ENCODE assay signal across 1 cellular context in the genomic region with DNA sequence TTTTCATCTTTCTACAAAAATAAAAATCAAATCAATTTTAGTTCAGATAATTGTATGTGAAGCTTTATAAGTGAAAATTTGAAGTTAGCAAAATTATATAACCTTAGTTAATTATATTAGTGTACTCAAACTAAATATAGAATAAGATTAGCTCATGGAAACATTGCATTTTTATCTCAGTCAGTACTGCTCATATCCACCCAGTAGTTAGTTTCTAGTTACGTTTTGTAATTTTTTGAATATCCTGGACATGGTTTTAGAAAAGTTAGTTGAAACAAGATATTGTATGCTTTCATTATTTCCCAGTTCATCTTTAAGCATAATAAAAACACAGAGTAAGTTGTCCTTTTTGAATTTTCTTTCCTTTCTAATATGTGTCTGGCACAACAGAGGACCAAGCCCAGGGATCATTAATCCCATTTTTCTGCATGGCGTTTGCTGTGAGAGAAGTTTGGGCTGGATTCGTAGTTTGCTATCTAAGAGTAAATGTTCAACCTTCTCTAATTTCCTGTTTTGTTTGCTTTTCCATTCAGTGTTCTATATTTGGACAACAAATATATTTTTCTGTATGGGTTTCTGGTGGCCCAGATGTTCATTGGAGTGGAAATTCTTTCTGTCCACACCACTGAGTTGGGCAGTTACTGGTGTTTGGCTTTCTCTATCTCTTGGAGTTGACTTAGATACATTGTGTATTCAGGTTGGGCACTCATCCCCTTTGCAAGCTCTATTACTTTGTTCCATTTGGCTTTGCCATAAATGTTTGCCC.
TF ChIP-seq lines count a peak whose summit lies in the region.

No MANE protein-coding gene starts in this region.

TF ChIP-seq in HepG2, 621 proteins besides CTCF, POLR2A, EP300 and RAD21 (continues in another document):
- TF ChIP-seq ZNF441 (CRISPR knock-in tag; IDR thresholded peaks at IDR 0.05; ENCODE audit: borderline replicate concordance) (no peak), GTF2F1 (IDR thresholded peaks at IDR 0.05; ENCODE audit: low read length) (no peak), TBX3 (IDR thresholded peaks at IDR 0.05; ENCODE audit: borderline replicate concordance) (no peak), E2F2 (CRISPR knock-in tag; IDR thresholded peaks at IDR 0.05; ENCODE audit: borderline replicate concordance) (no peak), ZMYM3 (CRISPR knock-in tag; IDR thresholded peaks at IDR 0.05) (no peak), SSRP1 (CRISPR knock-in tag; IDR thresholded peaks at IDR 0.05) (no peak), DNMT1 (CRISPR knock-in tag; IDR thresholded peaks at IDR 0.05) (no peak), SAP130 (CRISPR knock-in tag; IDR thresholded peaks at IDR 0.05; ENCODE audit: low read depth) (0 out of 2 replicates have a peak, but pooled peaks have one; percentile 32), ZNF275 (CRISPR knock-in tag; IDR thresholded peaks at IDR 0.05; ENCODE audit: borderline replicate concordance) (no peak), PCBP2 (optimal IDR thresholded peaks at IDR 0.05; ENCODE audit: low read depth, low read length, poor library complexity, severe bottlenecking) (no peak), ARNT (IDR thresholded peaks at IDR 0.05) (no peak), PRMT3 (CRISPR knock-in tag; IDR thresholded peaks at IDR 0.05; ENCODE audit: borderline replicate concordance, low read depth) (no peak), ELK4 (CRISPR knock-in tag; IDR thresholded peaks at IDR 0.05; ENCODE audit: borderline replicate concordance) (no peak), TFE3 (CRISPR knock-in tag; IDR thresholded peaks at IDR 0.05) (no peak), ZBTB7A (CRISPR knock-in tag; IDR thresholded peaks at IDR 0.05) (no peak), NFKB2 (CRISPR knock-in tag; IDR thresholded peaks at IDR 0.05; ENCODE audit: borderline replicate concordance) (no peak), ZNF788 (CRISPR knock-in tag; IDR thresholded peaks at IDR 0.05; ENCODE audit: borderline replicate concordance) (no peak), ZNF230 (CRISPR knock-in tag; IDR thresholded peaks at IDR 0.05) (no peak), KAT7 (CRISPR knock-in tag; IDR thresholded peaks at IDR 0.05; ENCODE audit: borderline replicate concordance) (no peak), HDAC6 (IDR thresholded peaks at IDR 0.05; ENCODE audit: low read depth, low read length) (no peak), HOXA9 (CRISPR knock-in tag; IDR thresholded peaks at IDR 0.05; ENCODE audit: borderline replicate concordance) (no peak), PHF8 (CRISPR knock-in tag; IDR thresholded peaks at IDR 0.05) (no peak), SIX1 (CRISPR knock-in tag; IDR thresholded peaks at IDR 0.05; ENCODE audit: borderline replicate concordance) (peak; percentile 67; the same call in 1 of the 2 replicates), ZNF431 (CRISPR knock-in tag; IDR thresholded peaks at IDR 0.05; ENCODE audit: borderline replicate concordance, low read depth) (no peak), ZFP90 (CRISPR knock-in tag; IDR thresholded peaks at IDR 0.05; ENCODE audit: borderline replicate concordance) (no peak), ZNF589 (CRISPR knock-in tag; conservative IDR thresholded peaks at IDR 0.05) (no peak), ATAD3A (CRISPR knock-in tag; IDR thresholded peaks at IDR 0.05) (no peak), ZMYM4 (CRISPR knock-in tag; IDR thresholded peaks at IDR 0.05) (no peak), ZSCAN25 (CRISPR knock-in tag; IDR thresholded peaks at IDR 0.05) (no peak), ZFP36L2 (CRISPR knock-in tag; IDR thresholded peaks at IDR 0.05) (no peak), MEF2D (CRISPR knock-in tag; IDR thresholded peaks at IDR 0.05) (peak; percentile 74), MED1 (CRISPR knock-in tag; IDR thresholded peaks at IDR 0.05) (0 out of 2 replicates have a peak, but pooled peaks have one; percentile 16), HOXD1 (CRISPR knock-in tag; IDR thresholded peaks at IDR 0.05) (no peak), FOXK1 (CRISPR knock-in tag; IDR thresholded peaks at IDR 0.05; ENCODE audit: borderline replicate concordance, low read depth) (no peak), BORCS8-MEF2B (CRISPR knock-in tag; IDR thresholded peaks at IDR 0.05) (no peak), ZSCAN20 (CRISPR knock-in tag; IDR thresholded peaks at IDR 0.05; ENCODE audit: borderline replicate concordance) (no peak), MIER2 (CRISPR knock-in tag; IDR thresholded peaks at IDR 0.05) (no peak), ZNF687 (CRISPR knock-in tag; IDR thresholded peaks at IDR 0.05) (no peak), ZBTB37 (CRISPR knock-in tag; IDR thresholded peaks at IDR 0.05) (peak; percentile 31; the same call in 1 of the 2 replicates), ERF (CRISPR knock-in tag; IDR thresholded peaks at IDR 0.05) (no peak), FOXP1 (IDR thresholded peaks at IDR 0.05) (no peak), FOXP1 (CRISPR knock-in tag; IDR thresholded peaks at IDR 0.05) (peak; percentile 27; the same call in 1 of the 2 replicates), RAD51 (IDR thresholded peaks at IDR 0.05; ENCODE audit: borderline replicate concordance) (no peak), ATM (IDR thresholded peaks at IDR 0.05; ENCODE audit: borderline replicate concordance) (no peak), ZNF44 (CRISPR knock-in tag; IDR thresholded peaks at IDR 0.05) (no peak), ZNF83 (CRISPR knock-in tag; IDR thresholded peaks at IDR 0.05; ENCODE audit: borderline replicate concordance) (no peak), CCDC6 (CRISPR knock-in tag; IDR thresholded peaks at IDR 0.05) (no peak), PHF21A (CRISPR knock-in tag; IDR thresholded peaks at IDR 0.05) (no peak), LBX2 (CRISPR knock-in tag; IDR thresholded peaks at IDR 0.05; ENCODE audit: borderline replicate concordance) (no peak), GATAD2A (CRISPR knock-in tag; IDR thresholded peaks at IDR 0.05) (0 out of 2 replicates have a peak, but pooled peaks have one; percentile 23), ZBTB42 (CRISPR knock-in tag; IDR thresholded peaks at IDR 0.05) (no peak), ELF3 (CRISPR knock-in tag; IDR thresholded peaks at IDR 0.05) (no peak), MATR3 (CRISPR knock-in tag; IDR thresholded peaks at IDR 0.05) (no peak)
- TF ChIP-seq, protein P1, sequence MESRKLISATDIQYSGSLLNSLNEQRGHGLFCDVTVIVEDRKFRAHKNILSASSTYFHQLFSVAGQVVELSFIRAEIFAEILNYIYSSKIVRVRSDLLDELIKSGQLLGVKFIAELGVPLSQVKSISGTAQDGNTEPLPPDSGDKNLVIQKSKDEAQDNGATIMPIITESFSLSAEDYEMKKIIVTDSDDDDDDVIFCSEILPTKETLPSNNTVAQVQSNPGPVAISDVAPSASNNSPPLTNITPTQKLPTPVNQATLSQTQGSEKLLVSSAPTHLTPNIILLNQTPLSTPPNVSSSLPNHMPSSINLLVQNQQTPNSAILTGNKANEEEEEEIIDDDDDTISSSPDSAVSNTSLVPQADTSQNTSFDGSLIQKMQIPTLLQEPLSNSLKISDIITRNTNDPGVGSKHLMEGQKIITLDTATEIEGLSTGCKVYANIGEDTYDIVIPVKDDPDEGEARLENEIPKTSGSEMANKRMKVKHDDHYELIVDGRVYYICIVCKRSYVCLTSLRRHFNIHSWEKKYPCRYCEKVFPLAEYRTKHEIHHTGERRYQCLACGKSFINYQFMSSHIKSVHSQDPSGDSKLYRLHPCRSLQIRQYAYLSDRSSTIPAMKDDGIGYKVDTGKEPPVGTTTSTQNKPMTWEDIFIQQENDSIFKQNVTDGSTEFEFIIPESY (CRISPR knock-in tag; IDR thresholded peaks at IDR 0.05): no peak
- TF ChIP-seq, protein P2, sequence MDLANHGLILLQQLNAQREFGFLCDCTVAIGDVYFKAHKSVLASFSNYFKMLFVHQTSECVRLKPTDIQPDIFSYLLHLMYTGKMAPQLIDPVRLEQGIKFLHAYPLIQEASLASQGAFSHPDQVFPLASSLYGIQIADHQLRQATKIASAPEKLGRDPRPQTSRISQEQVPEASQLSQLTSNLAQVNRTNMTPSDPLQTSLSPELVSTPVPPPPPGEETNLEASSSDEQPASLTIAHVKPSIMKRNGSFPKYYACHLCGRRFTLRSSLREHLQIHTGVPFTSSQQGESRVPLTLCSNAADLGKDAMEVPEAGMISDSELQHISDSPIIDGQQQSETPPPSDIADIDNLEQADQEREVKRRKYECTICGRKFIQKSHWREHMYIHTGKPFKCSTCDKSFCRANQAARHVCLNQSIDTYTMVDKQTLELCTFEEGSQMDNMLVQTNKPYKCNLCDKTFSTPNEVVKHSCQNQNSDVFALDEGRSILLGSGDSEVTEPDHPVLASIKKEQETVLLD (CRISPR knock-in tag; IDR thresholded peaks at IDR 0.05; ENCODE audit: low read depth): no peak
